ENCODE assay signal across 23 cellular contexts in the genomic region with DNA sequence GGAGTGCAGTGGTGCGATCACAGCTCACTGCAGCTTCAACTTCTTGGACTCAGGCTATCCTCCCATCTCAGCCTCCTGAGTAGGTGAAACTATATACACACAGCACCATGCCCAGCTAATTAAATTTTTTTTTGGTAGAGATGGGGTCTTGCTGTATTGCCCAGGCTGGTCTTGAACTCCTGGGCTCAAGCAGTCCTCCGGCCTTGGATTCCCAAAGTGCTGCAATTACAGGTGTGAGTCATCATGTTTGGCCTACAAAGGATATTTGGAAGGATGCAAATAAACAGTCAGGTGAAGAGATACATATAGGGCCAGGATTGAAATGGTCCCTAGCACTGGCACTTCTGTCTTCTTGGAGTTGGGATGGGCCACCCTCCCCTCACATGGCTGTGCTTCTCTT.
"Had no signal": no experiment of that assay in that cellular context is flagged by ENCODE, and none has a peak within 500 bp of the region (broad histone marks: within the 10 kb centered on the region; RNA-seq: fewer than 3 reads in every experiment).

No MANE protein-coding gene starts in this region.

- ATAC-seq: activated CD4-positive, CD25-positive, alpha-beta regulatory T cell treated with anti-CD3 and anti-CD28 coated beads, Interleukin-2, amount 50 U/mL, for 24 hours; activated CD8-positive, alpha-beta memory T cell treated with anti-CD3 and anti-CD28 coated beads, Interleukin-2, amount 10 ng/mL, durations not matched to agents 7 days and 5 days; activated CD8-positive, alpha-beta T cell treated with anti-CD3 and anti-CD28 coated beads for 36 hours; activated naive CD8-positive, alpha-beta T cell treated with anti-CD3 and anti-CD28 coated beads, Interleukin-2, amount 50 U/mL, for 24 hours; stimulated activated effector memory CD8-positive, alpha-beta T cell treated with anti-CD3 and anti-CD28 coated beads, Interleukin-12 subunit alpha, Interleukin-12 subunit beta, amount 100 ng/mL, for 72 hours; stimulated activated naive CD8-positive, alpha-beta T cell treated with anti-CD3 and anti-CD28 coated beads, Interleukin-15, amount 100 ng/mL, for 72 hours had no signal

- H3K4me3 ChIP-seq: hepatocyte, left ventricle myocardium inferior, right lobe of liver, tibial nerve had no signal

- H3K9me3 ChIP-seq: left ventricle myocardium inferior, right lobe of liver, tibial nerve had no signal

- H3K36me3 ChIP-seq: left ventricle myocardium inferior, right lobe of liver, tibial nerve had no signal

- FAIRE-seq: small intestine, urothelium cell line had no signal

- H3K27ac Mint-ChIP-seq: activated CD4-positive, alpha-beta T cell treated with anti-CD3 and anti-CD28 coated beads, Interleukin-2, amount 10 ng/mL, durations not matched to agents 7 days and 5 days; activated CD8-positive, alpha-beta memory T cell treated with anti-CD3 and anti-CD28 coated beads, Interleukin-2, amount 10 ng/mL, durations not matched to agents 7 days and 5 days; activated CD8-positive, alpha-beta T cell treated with anti-CD3 and anti-CD28 coated beads for 36 hours; activated naive CD8-positive, alpha-beta T cell treated with anti-CD3 and anti-CD28 coated beads, Interleukin-2, amount 50 U/mL, for 24 hours; activated T-helper 1 cell treated with anti-CD3 and anti-CD28 coated beads, Interleukin-12 subunit alpha, Interleukin-12 subunit beta, Interleukin-2, Interleukin-4 antibody, amounts not matched to agents 30 ng/mL and 10 ng/mL and 1 ng/mL, durations not matched to agents 14 hours and 24 hours and 36 hours; dendritic cell treated with granulocyte-macrophage colony-stimulating factor and Interleukin-4, amounts not matched to agents 40 ng/mL and 50 ng/mL, for 4 days; stimulated activated effector memory CD8-positive, alpha-beta T cell treated with anti-CD3 and anti-CD28 coated beads, Interleukin-12 subunit alpha, Interleukin-12 subunit beta, amount 100 ng/mL, for 72 hours; stimulated activated naive CD8-positive, alpha-beta T cell treated with anti-CD3 and anti-CD28 coated beads, Interleukin-15, amount 100 ng/mL, for 72 hours had no signal

- H3K27me3 Mint-ChIP-seq: activated CD4-positive, alpha-beta T cell treated with anti-CD3 and anti-CD28 coated beads, Interleukin-2, amount 10 ng/mL, durations not matched to agents 7 days and 5 days; activated CD8-positive, alpha-beta memory T cell treated with anti-CD3 and anti-CD28 coated beads, Interleukin-2, amount 10 ng/mL, durations not matched to agents 7 days and 5 days; activated CD8-positive, alpha-beta T cell treated with anti-CD3 and anti-CD28 coated beads for 36 hours; activated naive CD8-positive, alpha-beta T cell treated with anti-CD3 and anti-CD28 coated beads, Interleukin-2, amount 50 U/mL, for 24 hours; dendritic cell treated with granulocyte-macrophage colony-stimulating factor and Interleukin-4, amounts not matched to agents 40 ng/mL and 50 ng/mL, for 4 days; stimulated activated naive CD8-positive, alpha-beta T cell treated with anti-CD3 and anti-CD28 coated beads, Interleukin-15, amount 100 ng/mL, for 72 hours had no signal

- H3K4me2 ChIP-seq: hepatocyte had no signal

- H3K27ac ChIP-seq: hepatocyte, left ventricle myocardium inferior, right lobe of liver, tibial nerve had no signal

- H3K9me3 Mint-ChIP-seq: activated CD4-positive, alpha-beta T cell treated with anti-CD3 and anti-CD28 coated beads, Interleukin-2, amount 10 ng/mL, durations not matched to agents 7 days and 5 days; activated CD8-positive, alpha-beta T cell treated with anti-CD3 and anti-CD28 coated beads for 36 hours; activated naive CD8-positive, alpha-beta T cell treated with anti-CD3 and anti-CD28 coated beads, Interleukin-2, amount 50 U/mL, for 24 hours; activated T-helper 1 cell treated with anti-CD3 and anti-CD28 coated beads, Interleukin-12 subunit alpha, Interleukin-12 subunit beta, Interleukin-2, Interleukin-4 antibody, amounts not matched to agents 30 ng/mL and 10 ng/mL and 1 ng/mL, durations not matched to agents 14 hours and 24 hours and 36 hours; dendritic cell treated with granulocyte-macrophage colony-stimulating factor and Interleukin-4, amounts not matched to agents 40 ng/mL and 50 ng/mL, for 4 days; immature natural killer cell; nephron; stimulated activated effector memory CD8-positive, alpha-beta T cell treated with anti-CD3 and anti-CD28 coated beads, Interleukin-12 subunit alpha, Interleukin-12 subunit beta, amount 100 ng/mL, for 72 hours; stimulated activated naive CD8-positive, alpha-beta T cell treated with anti-CD3 and anti-CD28 coated beads, Interleukin-15, amount 100 ng/mL, for 72 hours had no signal

- H3K27me3 ChIP-seq: hepatocyte, right lobe of liver, tibial nerve had no signal

- H3K4me3 Mint-ChIP-seq: activated CD4-positive, alpha-beta T cell treated with anti-CD3 and anti-CD28 coated beads, Interleukin-2, amount 10 ng/mL, durations not matched to agents 7 days and 5 days; activated CD8-positive, alpha-beta memory T cell treated with anti-CD3 and anti-CD28 coated beads, Interleukin-2, amount 10 ng/mL, durations not matched to agents 7 days and 5 days; activated CD8-positive, alpha-beta T cell treated with anti-CD3 and anti-CD28 coated beads for 36 hours; activated naive CD8-positive, alpha-beta T cell treated with anti-CD3 and anti-CD28 coated beads, Interleukin-2, amount 50 U/mL, for 24 hours; activated T-helper 1 cell treated with anti-CD3 and anti-CD28 coated beads, Interleukin-12 subunit alpha, Interleukin-12 subunit beta, Interleukin-2, Interleukin-4 antibody, amounts not matched to agents 30 ng/mL and 10 ng/mL and 1 ng/mL, durations not matched to agents 14 hours and 24 hours and 36 hours; dendritic cell treated with granulocyte-macrophage colony-stimulating factor and Interleukin-4, amounts not matched to agents 40 ng/mL and 50 ng/mL, for 4 days; immature natural killer cell; nephron; stimulated activated effector memory CD8-positive, alpha-beta T cell treated with anti-CD3 and anti-CD28 coated beads, Interleukin-12 subunit alpha, Interleukin-12 subunit beta, amount 100 ng/mL, for 72 hours; stimulated activated naive CD8-positive, alpha-beta T cell treated with anti-CD3 and anti-CD28 coated beads, Interleukin-15, amount 100 ng/mL, for 72 hours had no signal

- H3K36me3 Mint-ChIP-seq: stimulated activated effector memory CD8-positive, alpha-beta T cell treated with anti-CD3 and anti-CD28 coated beads, Interleukin-12 subunit alpha, Interleukin-12 subunit beta, amount 100 ng/mL, for 72 hours had no signal

- DNase-seq: activated CD4-positive, alpha-beta T cell treated with anti-CD3 and anti-CD28 coated beads, Interleukin-2, amount 10 ng/mL, durations not matched to agents 7 days and 5 days; activated CD8-positive, alpha-beta memory T cell treated with anti-CD3 and anti-CD28 coated beads, Interleukin-2, amount 10 ng/mL, durations not matched to agents 7 days and 5 days; activated CD8-positive, alpha-beta T cell treated with anti-CD3 and anti-CD28 coated beads for 36 hours; activated gamma-delta T cell; activated naive CD4-positive, alpha-beta T cell treated with anti-CD3 and anti-CD28 coated beads, Interleukin-2, amount 50 U/mL, for 16 hours; activated naive CD8-positive, alpha-beta T cell treated with anti-CD3 and anti-CD28 coated beads, Interleukin-2, amount 50 U/mL, for 24 hours; effector CD4-positive, alpha-beta T cell; foreskin melanocyte; glutamatergic neuron; immature natural killer cell; left ventricle myocardium inferior; right lobe of liver; small intestine; stimulated activated CD4-positive, alpha-beta T cell treated with anti-CD3 and anti-CD28 coated beads, Interleukin-2, amount 100 ng/mL, for 24 hours; stimulated activated naive CD8-positive, alpha-beta T cell treated with anti-CD3 and anti-CD28 coated beads, Interleukin-15, amount 100 ng/mL, for 72 hours had no signal

- H2AFZ ChIP-seq: hepatocyte had no signal
